In genomic region chr5:113294341-113295110, GRCh38 we compare ENCODE assay signal across 8 cellular contexts.
DNase-seq lines count a peak whose midpoint lies in the region; ATAC-seq and TF ChIP-seq lines count a peak whose summit lies in the region.

No MANE protein-coding gene starts in this region.

- no peak for TF ChIP-seq CTCF in GM13977 (IDR thresholded peaks at IDR 0.05; ENCODE audit: extremely low read depth, insufficient read depth, missing control alignments)
- peak; percentile 46 for TF ChIP-seq CTCF in choroid plexus epithelial cell (conservative IDR thresholded peaks at IDR 0.05; ENCODE audit: low read depth, low read length)

- DNase-seq in GM13977 (ENCODE audit: low spot score) (peak; percentile 83), NCI-H146 treated with DMSO at 0.1 percent for 48 hours (lab: John Stamatoyannopoulos, UW; ENCODE audit: unreplicated experiment) (peak; percentile 29), choroid plexus epithelial cell (ENCODE audit: low read depth) (peak; percentile 95), kidney tubule cell (ENCODE audit: low spot score) (peak; percentile 88), OCI-M2 (lab: John Stamatoyannopoulos, UW; ENCODE audit: unreplicated experiment) (no peak)
- DNase-seq in activated CD4-positive, alpha-beta T cell treated with anti-CD3 and anti-CD28 coated beads for 24 hours (ENCODE audit: low read depth in 2 of 2), result peak; percentile 58 to 59
- peak; percentile 50 to 77 for DNase-seq in stimulated activated CD4-positive, alpha-beta T cell treated with anti-CD3 and anti-CD28 coated beads, Interleukin-15, amount 100 ng/mL, for 48 hours (ENCODE audit: low read depth in 2 of 2)

- in situ Hi-C loops in GM13977 (cut with MboI; ENCODE audit: low pct_unique_long_range_greater_than_20kb, low sequenced_read_pairs, unreplicated experiment), result no loop called here

- ATAC-seq in HG02642 (IDR thresholded peaks at IDR 0.05; ENCODE audit: poor library complexity, unreplicated experiment), result peak; percentile 98

- peak overlapping the region; percentile 83 for H3K4me3 ChIP-seq in choroid plexus epithelial cell (ENCODE audit: low read depth, low read length)
